Comparison of ENCODE assay signal across 8 cellular contexts in the genomic region with DNA sequence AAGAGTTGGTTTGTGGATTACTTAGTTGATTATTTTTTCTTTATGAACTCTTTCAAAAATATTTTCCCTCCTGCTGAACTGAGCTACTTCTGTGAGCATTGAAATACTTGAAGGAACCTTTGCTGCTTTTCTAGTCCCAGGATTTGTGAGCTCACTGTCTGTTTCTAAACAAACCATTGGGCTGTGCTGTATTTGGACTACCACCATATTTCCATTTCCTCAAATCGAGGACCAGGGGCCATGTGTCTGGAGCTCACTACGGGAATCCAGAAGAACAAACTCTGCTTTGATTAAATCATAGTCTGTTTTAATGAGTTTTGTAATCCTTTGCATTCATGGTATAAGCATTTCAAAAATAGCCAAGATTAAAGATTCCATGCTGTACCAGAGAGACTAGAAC. TPM values are rescaled to one million over a fixed set of nuclear protein-coding genes. Genes with fewer than 3 reads are reported as not detected.
DNase-seq lines count a peak whose midpoint lies in the region; ATAC-seq and TF ChIP-seq lines count a peak whose summit lies in the region.

No MANE protein-coding gene starts in this region.

- H3K27me3 ChIP-seq in thoracic aorta (replicated peaks; ENCODE audit: insufficient read depth) = no peaks in the 10 kb centered on the region

- no peaks in the 10 kb centered on the region for H3K27me3 Mint-ChIP-seq in activated T-cell treated with anti-CD3 and anti-CD28 coated beads, Interleukin-2, amount 50 U/mL, for 4 hours (ENCODE audit: low read depth)
- H3K27me3 Mint-ChIP-seq in activated CD8-positive, alpha-beta T cell treated with anti-CD3 and anti-CD28 coated beads, Interleukin-2, amount 10 ng/mL, durations not matched to agents 7 days and 5 days (ENCODE audit: low read depth) = peaks cover 3% of the 10 kb centered on the region
- peaks cover 3 to 12% (median 4%) of the 10 kb centered on the region in 3 donors for H3K27me3 Mint-ChIP-seq in immature natural killer cell (ENCODE audit: low read depth in 3 of 3)

- POLR2A ChIA-PET in activated CD8-positive, alpha-beta T cell treated with anti-CD3 and anti-CD28 coated beads, Interleukin-2, amount 10 ng/mL, durations not matched to agents 7 days and 5 days (lab: Charles Lee) = no interaction called here

- H3K4me1 ChIP-seq in thoracic aorta (ENCODE audit: control insufficient read depth in 1 of 2, low read depth in 2 of 2) = peaks cover 39 to 45% of the 10 kb centered on the region in 2 donors

- H3K4me3 ChIP-seq in thoracic aorta = peak overlapping the region; percentile 96

- H3K4me3 Mint-ChIP-seq in activated T-cell treated with anti-CD3 and anti-CD28 coated beads, Interleukin-2, amount 50 U/mL, for 4 hours = peak overlapping the region; percentile 99
- peak overlapping the region; percentile 99 for H3K4me3 Mint-ChIP-seq in activated CD8-positive, alpha-beta T cell treated with anti-CD3 and anti-CD28 coated beads, Interleukin-2, amount 10 ng/mL, durations not matched to agents 7 days and 5 days
- H3K4me3 Mint-ChIP-seq in immature natural killer cell = peak overlapping the region; percentile 75 to 100 (median 99)

- ATAC-seq in activated T-cell treated with anti-CD3 and anti-CD28 coated beads, Interleukin-2, amount 50 U/mL, for 4 hours = no peak
- no peak for ATAC-seq in activated CD8-positive, alpha-beta T cell treated with anti-CD3 and anti-CD28 coated beads, Interleukin-2, amount 10 ng/mL, durations not matched to agents 7 days and 5 days
- no peak for ATAC-seq in thoracic aorta (ENCODE audit: insufficient number of reproducible peaks, low FRiP score, low read depth)

- no peaks in the 10 kb centered on the region for H3K9me3 ChIP-seq in thoracic aorta

- no peak for DNase-seq in activated T-cell treated with anti-CD3 and anti-CD28 coated beads, Interleukin-2, amount 50 U/mL, for 4 hours
- DNase-seq in activated T-cell treated with anti-CD3 and anti-CD28 coated beads for 4 hours (no peak), immature natural killer cell (no peak), thoracic aorta (ENCODE audit: low spot score) (no peak), GF-D8 (lab: John Stamatoyannopoulos, UW) (no peak), HuH-7 (ENCODE audit: low spot score) (no peak), C1 segment of cervical spinal cord (lab: John Stamatoyannopoulos, UW) (no peak)
- no peak for DNase-seq in activated CD8-positive, alpha-beta T cell treated with anti-CD3 and anti-CD28 coated beads, Interleukin-2, amount 10 ng/mL, durations not matched to agents 7 days and 5 days

- peaks cover 39% of the 10 kb centered on the region for H3K4me1 Mint-ChIP-seq in activated T-cell treated with anti-CD3 and anti-CD28 coated beads, Interleukin-2, amount 50 U/mL, for 4 hours (ENCODE audit: low read depth)
- peaks cover 28% of the 10 kb centered on the region for H3K4me1 Mint-ChIP-seq in activated CD8-positive, alpha-beta T cell treated with anti-CD3 and anti-CD28 coated beads, Interleukin-2, amount 10 ng/mL, durations not matched to agents 7 days and 5 days (ENCODE audit: low read depth)
- H3K4me1 Mint-ChIP-seq in immature natural killer cell = peaks cover 38 to 50% of the 10 kb centered on the region in 2 donors

- CTCF ChIA-PET in activated CD8-positive, alpha-beta T cell treated with anti-CD3 and anti-CD28 coated beads, Interleukin-2, amount 10 ng/mL, durations not matched to agents 7 days and 5 days (lab: Charles Lee) = interaction anchor here (0.6 to 1.7 kb wide), 6 partner anchors 32 to 624 kb away, joined by 3 to 6 read pairs (median 3); no protein-coding TSS in a partner anchor

- H3K36me3 Mint-ChIP-seq in activated T-cell treated with anti-CD3 and anti-CD28 coated beads, Interleukin-2, amount 50 U/mL, for 4 hours (ENCODE audit: insufficient read depth) = peaks cover 25% of the 10 kb centered on the region
- peaks cover 36% of the 10 kb centered on the region for H3K36me3 Mint-ChIP-seq in activated CD8-positive, alpha-beta T cell treated with anti-CD3 and anti-CD28 coated beads, Interleukin-2, amount 10 ng/mL, durations not matched to agents 7 days and 5 days (ENCODE audit: low read depth)
- peaks cover 4 to 7% (median 4%) of the 10 kb centered on the region in 3 donors for H3K36me3 Mint-ChIP-seq in immature natural killer cell

- H3K9me3 Mint-ChIP-seq in activated T-cell treated with anti-CD3 and anti-CD28 coated beads, Interleukin-2, amount 50 U/mL, for 4 hours = no peaks in the 10 kb centered on the region
- H3K9me3 Mint-ChIP-seq in activated CD8-positive, alpha-beta T cell treated with anti-CD3 and anti-CD28 coated beads, Interleukin-2, amount 10 ng/mL, durations not matched to agents 7 days and 5 days (ENCODE audit: insufficient read depth) = no peaks in the 10 kb centered on the region
- H3K9me3 Mint-ChIP-seq in immature natural killer cell = no peaks in the 10 kb centered on the region

- no peak for TF ChIP-seq CTCF in thoracic aorta (IDR thresholded peaks at IDR 0.05)

- peak overlapping the region; percentile 91 to 97 for H3K27ac ChIP-seq in thoracic aorta

- H3K36me3 ChIP-seq in thoracic aorta = peaks cover 5% of the 10 kb centered on the region

- H3K27ac Mint-ChIP-seq in activated CD8-positive, alpha-beta T cell treated with anti-CD3 and anti-CD28 coated beads, Interleukin-2, amount 10 ng/mL, durations not matched to agents 7 days and 5 days = peak overlapping the region; percentile 56
- peak overlapping the region; percentile 58 to 100 (median 76) for H3K27ac Mint-ChIP-seq in immature natural killer cell

RNA-seq across cellular contexts. Expression of a gene that starts 1.3 kb away (rescaled TPM):
- total RNA-seq in activated T-cell treated with anti-CD3 and anti-CD28 coated beads, Interleukin-2, amount 50 U/mL, for 4 hours = 10 to 100 TPM; 67.9 to 84.5 (median 68.4) TPM
- total RNA-seq in activated CD8-positive, alpha-beta T cell treated with anti-CD3 and anti-CD28 coated beads, Interleukin-2, amount 10 ng/mL, durations not matched to agents 7 days and 5 days = 10 to 100 TPM; 47.9 to 57.8 TPM
- 100 to 1,000 TPM; 190 to 266 (median 238) TPM for polyA plus RNA-seq in immature natural killer cell
- total RNA-seq in thoracic aorta = 100 to 1,000 TPM in 1 of 2 donors, 10 to 100 TPM in 1; 99.5 to 118 TPM
